8 cellular contexts compared by ENCODE assay signal in the genomic region with DNA sequence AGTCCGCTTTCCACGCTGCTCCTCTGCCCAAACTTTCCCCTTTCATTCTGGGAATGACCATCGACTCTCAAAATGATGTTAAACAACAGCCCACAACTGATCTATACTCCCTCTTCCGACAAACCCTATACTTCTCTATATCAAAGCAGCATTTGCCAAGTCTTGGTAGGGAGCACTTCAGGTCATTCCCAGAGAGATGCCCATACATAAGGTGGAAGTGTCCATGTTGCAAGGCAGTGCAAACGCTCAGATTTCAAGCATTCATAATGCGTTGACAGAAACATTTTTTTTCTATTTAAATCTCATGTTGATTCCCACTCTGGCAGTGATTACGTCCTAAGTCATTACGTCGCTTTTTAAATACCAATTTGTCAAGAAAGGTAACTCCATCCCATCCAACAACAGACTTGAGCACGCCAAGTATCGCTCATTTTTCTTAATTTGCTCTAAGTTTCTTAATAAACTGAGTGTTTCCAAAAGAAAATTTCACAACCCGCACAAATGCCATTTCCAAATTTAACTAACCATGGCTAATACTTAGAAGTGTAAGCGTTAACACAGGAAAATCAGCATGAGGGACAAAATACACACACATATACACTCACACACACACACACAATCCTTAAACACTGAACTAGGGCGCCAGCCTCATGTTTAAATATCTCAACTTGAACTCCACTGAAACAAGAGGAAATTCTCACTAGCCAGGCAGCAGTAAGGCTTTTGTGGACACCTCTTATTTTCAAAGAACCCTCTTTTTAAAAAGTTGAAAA. TPM values are rescaled to one million over a fixed set of nuclear protein-coding genes. Genes with fewer than 3 reads are reported as not detected.
A peak's percentile ranks its signal among the peaks of the same experiment; 100 is the strongest.
DNase-seq lines count a peak whose midpoint lies in the region; ATAC-seq and TF ChIP-seq lines count a peak whose summit lies in the region.

No MANE protein-coding gene starts in this region.

- H3K27me3 Mint-ChIP-seq in CD8-positive, alpha-beta T cell (ENCODE audit: low read depth) = no peaks in the 10 kb centered on the region

- H3K79me2 ChIP-seq in OCI-LY7 (ENCODE audit: insufficient read depth, low read depth, low read length) = peaks cover 50% of the 10 kb centered on the region

- no peaks in the 10 kb centered on the region for H3K27me3 ChIP-seq in CD8-positive, alpha-beta T cell (ENCODE audit: insufficient read depth, low read length)
- no peaks in the 10 kb centered on the region for H3K27me3 ChIP-seq in mucosa of rectum (ENCODE audit: control insufficient read depth in 2 of 2, insufficient read depth in 2 of 2, low read length in 2 of 2)

- H3K9me3 ChIP-seq in CD8-positive, alpha-beta T cell (ENCODE audit: low read length) = no peaks in the 10 kb centered on the region
- H3K9me3 ChIP-seq in OCI-LY7 (ENCODE audit: low read length) (no peaks in the 10 kb centered on the region), mucosa of rectum (ENCODE audit: control insufficient read depth in 2 of 2, low read length in 2 of 2) (no peaks in the 10 kb centered on the region)

- peak overlapping the region; percentile 99 for H3K4me2 ChIP-seq in OCI-LY7 (ENCODE audit: low read length)

- TF ChIP-seq CTCF in CD8-positive, alpha-beta T cell (IDR thresholded peaks at IDR 0.05) = no peak
- no peak for TF ChIP-seq CTCF in OCI-LY7 (conservative IDR thresholded peaks at IDR 0.05; ENCODE audit: low read length)

- peaks cover 13% of the 10 kb centered on the region for H3K4me1 ChIP-seq in CD8-positive, alpha-beta T cell (ENCODE audit: insufficient read depth, low read length)
- H3K4me1 ChIP-seq in OCI-LY7 (ENCODE audit: insufficient read depth, low read length, poor library complexity, severe bottlenecking) = peaks cover 23% of the 10 kb centered on the region
- peaks cover 13 to 15% of the 10 kb centered on the region in 2 donors for H3K4me1 ChIP-seq in mucosa of rectum (ENCODE audit: control insufficient read depth in 2 of 2, insufficient read depth in 2 of 2, low read length in 2 of 2)

- no peaks in the 10 kb centered on the region for H3K9me2 ChIP-seq in OCI-LY7 (ENCODE audit: insufficient read depth, low read length)

- peak overlapping the region; percentile 87 for H3K27ac Mint-ChIP-seq in CD8-positive, alpha-beta T cell

- H3K4me1 Mint-ChIP-seq in CD8-positive, alpha-beta T cell (ENCODE audit: low read depth) = peaks cover 51% of the 10 kb centered on the region

- no peak for ATAC-seq in CD8-positive, alpha-beta T cell
- ATAC-seq in GM19395 (IDR thresholded peaks at IDR 0.05; ENCODE audit: unreplicated experiment) (peak; percentile 2), HG03108 (IDR thresholded peaks at IDR 0.05; ENCODE audit: unreplicated experiment) (no peak)

- peak overlapping the region; percentile 93 for H2AFZ ChIP-seq in OCI-LY7 (ENCODE audit: low read length)

- POLR2A ChIA-PET in CD8-positive, alpha-beta T cell (lab: Charles Lee) = no interaction called here
- POLR2A ChIA-PET in OCI-LY7 (lab: Charles Lee) = interaction anchor here (1.2 to 1.5 kb wide), 2 partner anchors 18 to 193 kb away, joined by 4 to 5 read pairs; no protein-coding TSS in a partner anchor

- H3K4me3 Mint-ChIP-seq in CD8-positive, alpha-beta T cell = peak overlapping the region; percentile 91

- H3K36me3 Mint-ChIP-seq in CD8-positive, alpha-beta T cell = peaks cover 8% of the 10 kb centered on the region

- peak overlapping the region; percentile 80 to 82 for H3K9ac ChIP-seq in mucosa of rectum (ENCODE audit: low read depth in 1 of 2, low read length in 2 of 2)

- TSS peak; percentile 53 for BruUV-seq in OCI-LY7 (replicated peaks; lab: Mats Ljungman, UMichigan)

- H3K27ac ChIP-seq in CD8-positive, alpha-beta T cell (ENCODE audit: low read depth, low read length) = no peak overlapping the region
- peak overlapping the region; percentile 49 for H3K27ac ChIP-seq in OCI-LY7 (ENCODE audit: low read depth, low read length, poor library complexity, severe bottlenecking)
- H3K27ac ChIP-seq in mucosa of rectum (ENCODE audit: low read depth in 2 of 2, low read length in 2 of 2) = peak overlapping the region; percentile 87 to 91

- DNase-seq in CD8-positive, alpha-beta T cell = no peak
- peak; percentile 43 for DNase-seq in OCI-LY7 (ENCODE audit: low spot score)
- DNase-seq in dermis blood vessel endothelial cell = peak; percentile 38
- no peak for DNase-seq in stimulated activated CD4-positive, alpha-beta T cell treated with anti-CD3 and anti-CD28 coated beads, Interleukin-4, amount 100 ng/mL, for 4 hours
- no peak for DNase-seq in NCI-H2196 treated with DMSO at 0.1 percent for 48 hours (lab: John Stamatoyannopoulos, UW; ENCODE audit: unreplicated experiment)

- H3K4me3 ChIP-seq in CD8-positive, alpha-beta T cell (ENCODE audit: low read depth, low read length) = peak overlapping the region; percentile 79
- H3K4me3 ChIP-seq in OCI-LY7 (ENCODE audit: low read depth, low read length, poor library complexity, severe bottlenecking) = peak overlapping the region; percentile 98
- H3K4me3 ChIP-seq in mucosa of rectum (ENCODE audit: low read length in 2 of 2) = peak overlapping the region; percentile 87 to 89

- no peaks in the 10 kb centered on the region for H3K36me3 ChIP-seq in CD8-positive, alpha-beta T cell (ENCODE audit: insufficient read depth, low read length)
- H3K36me3 ChIP-seq in OCI-LY7 (ENCODE audit: insufficient read depth, low read length) (no peaks in the 10 kb centered on the region), mucosa of rectum (ENCODE audit: control insufficient read depth in 2 of 2, insufficient read depth in 2 of 2, low read length in 2 of 2) (no peaks in the 10 kb centered on the region)

- CTCF ChIA-PET in CD8-positive, alpha-beta T cell (lab: Charles Lee) = no interaction called here
- CTCF ChIA-PET in OCI-LY7 (lab: Charles Lee; ENCODE audit: unreplicated experiment) = no interaction called here

- peaks cover 15% of the 10 kb centered on the region for H4K20me1 ChIP-seq in OCI-LY7 (ENCODE audit: insufficient read depth, low read length)

- intact Hi-C loops in CD8-positive, alpha-beta T cell (cut with DNase I, micrococcal nuclease) = loop anchor here (1.0 to 2.0 kb wide), 7 partner anchors 12 to 183 kb away; a partner anchor contains a TSS
- intact Hi-C loops in OCI-LY7 (cut with micrococcal nuclease; ENCODE audit: unreplicated experiment) = loop anchor here (2.0 to 5.0 kb wide), 2 partner anchors 93 to 184 kb away; a partner anchor contains a TSS

- no peaks in the 10 kb centered on the region for H3K9me3 Mint-ChIP-seq in CD8-positive, alpha-beta T cell

RNA-seq across cellular contexts. Expression of a gene that starts 1.1 kb away (rescaled TPM):
- total RNA-seq in CD8-positive, alpha-beta T cell = 1 to 10 TPM; 8.5 to 9.2 TPM
- 7.9 and 9.0 TPM in 2 replicates for total RNA-seq in OCI-LY7 (2014; rRNA removed; shearing (Covaris generic))
- total RNA-seq in OCI-LY7 (2022) = 11.1 and 11.4 TPM in 2 replicates
- 25.2 and 44.2 TPM in 2 replicates for total RNA-seq in dermis blood vessel endothelial cell

Comparison
In these comparisons a context has a peak if more than half of its experiments do, and no peak if none do; other contexts are left out.
1. DNase-seq: peak in OCI-LY7 (single experiment) and dermis blood vessel endothelial cell (single experiment); none in CD8-positive, alpha-beta T cell (0 of 7), stimulated activated CD4-positive, alpha-beta T cell treated with anti-CD3 and anti-CD28 coated beads, Interleukin-4, amount 100 ng/mL, for 4 hours (0 of 2) and NCI-H2196 treated with DMSO at 0.1 percent for 48 hours (single experiment).
2. Peak in every context shown above with its lines, with median percentiles within 50 percentile points of each other: H3K4me3 ChIP-seq.